Comparison of ENCODE assay signal across 14 cellular contexts in genomic region chr1:55632058-55632457, GRCh38.
DNase-seq lines count a peak whose midpoint lies in the region; ATAC-seq, FAIRE-seq and TF ChIP-seq lines count a peak whose summit lies in the region.
"Had no signal": no experiment of that assay in that cellular context is flagged by ENCODE, and none has a peak within 500 bp of the region (broad histone marks: within the 10 kb centered on the region; RNA-seq: fewer than 3 reads in every experiment).

No MANE protein-coding gene starts in this region.

- H3K27ac ChIP-seq in parathyroid adenoma, result peak overlapping the region; percentile 62
- H3K27ac ChIP-seq: neural progenitor cell had no signal

- no peak overlapping the region for H2AFZ ChIP-seq in parathyroid adenoma

- H3K27me3 Mint-ChIP-seq in activated T-helper 1 cell treated with anti-CD3 and anti-CD28 coated beads, Interleukin-12 subunit alpha, Interleukin-12 subunit beta, Interleukin-2, Interleukin-4 antibody, amounts not matched to agents 30 ng/mL and 10 ng/mL and 1 ng/mL, durations not matched to agents 14 hours and 24 hours and 36 hours (ENCODE audit: insufficient read depth), result peaks cover 2% of the 10 kb centered on the region
- H3K27me3 Mint-ChIP-seq: activated CD4-positive, alpha-beta memory T cell treated with anti-CD3 and anti-CD28 coated beads for 36 hours had no signal

- H3K9ac ChIP-seq in parathyroid adenoma, result no peak overlapping the region
- H3K9ac ChIP-seq: neural progenitor cell had no signal

- no peaks in the 10 kb centered on the region for H3K9me3 Mint-ChIP-seq in activated T-helper 1 cell treated with anti-CD3 and anti-CD28 coated beads, Interleukin-12 subunit alpha, Interleukin-12 subunit beta, Interleukin-2, Interleukin-4 antibody, amounts not matched to agents 30 ng/mL and 10 ng/mL and 1 ng/mL, durations not matched to agents 14 hours and 24 hours and 36 hours
- H3K9me3 Mint-ChIP-seq: activated CD4-positive, alpha-beta memory T cell treated with anti-CD3 and anti-CD28 coated beads for 36 hours; endodermal cell had no signal

- ATAC-seq in HG03565 (IDR thresholded peaks at IDR 0.05; ENCODE audit: unreplicated experiment), result no peak

- H3K4me3 Mint-ChIP-seq in activated T-helper 1 cell treated with anti-CD3 and anti-CD28 coated beads, Interleukin-12 subunit alpha, Interleukin-12 subunit beta, Interleukin-2, Interleukin-4 antibody, amounts not matched to agents 30 ng/mL and 10 ng/mL and 1 ng/mL, durations not matched to agents 14 hours and 24 hours and 36 hours, result no peak overlapping the region
- H3K4me3 Mint-ChIP-seq: activated CD4-positive, alpha-beta memory T cell treated with anti-CD3 and anti-CD28 coated beads for 36 hours; activated naive CD8-positive, alpha-beta T cell; endodermal cell; neural progenitor cell had no signal

- no peaks in the 10 kb centered on the region for H3K9me3 ChIP-seq in parathyroid adenoma (ENCODE audit: control insufficient read depth, low read length)

- no peaks in the 10 kb centered on the region for H3K27me3 ChIP-seq in parathyroid adenoma (ENCODE audit: control insufficient read depth, insufficient read depth, low read length)
- H3K27me3 ChIP-seq: neural progenitor cell had no signal

- intact Hi-C loops in activated T-helper 1 cell treated with anti-CD3 and anti-CD28 coated beads, Interleukin-12 subunit alpha, Interleukin-12 subunit beta, Interleukin-2, Interleukin-4 antibody, amounts not matched to agents 30 ng/mL and 10 ng/mL and 1 ng/mL, durations not matched to agents 14 hours and 24 hours and 36 hours (cut with micrococcal nuclease), result no loop called here

- no peaks in the 10 kb centered on the region for H3K79me2 ChIP-seq in parathyroid adenoma

- no peak for TF ChIP-seq CTCF in parathyroid adenoma (IDR thresholded peaks at IDR 0.05)

- H3K4me1 Mint-ChIP-seq in activated T-helper 1 cell treated with anti-CD3 and anti-CD28 coated beads, Interleukin-12 subunit alpha, Interleukin-12 subunit beta, Interleukin-2, Interleukin-4 antibody, amounts not matched to agents 30 ng/mL and 10 ng/mL and 1 ng/mL, durations not matched to agents 14 hours and 24 hours and 36 hours (ENCODE audit: low read depth), result no peaks in the 10 kb centered on the region

- H3K27ac Mint-ChIP-seq in activated T-helper 1 cell treated with anti-CD3 and anti-CD28 coated beads, Interleukin-12 subunit alpha, Interleukin-12 subunit beta, Interleukin-2, Interleukin-4 antibody, amounts not matched to agents 30 ng/mL and 10 ng/mL and 1 ng/mL, durations not matched to agents 14 hours and 24 hours and 36 hours, result no peak overlapping the region
- H3K27ac Mint-ChIP-seq: activated CD4-positive, alpha-beta memory T cell treated with anti-CD3 and anti-CD28 coated beads for 36 hours; activated naive CD8-positive, alpha-beta T cell; endodermal cell; neural progenitor cell had no signal

- H3K36me3 Mint-ChIP-seq in activated T-helper 1 cell treated with anti-CD3 and anti-CD28 coated beads, Interleukin-12 subunit alpha, Interleukin-12 subunit beta, Interleukin-2, Interleukin-4 antibody, amounts not matched to agents 30 ng/mL and 10 ng/mL and 1 ng/mL, durations not matched to agents 14 hours and 24 hours and 36 hours (ENCODE audit: low read depth), result no peaks in the 10 kb centered on the region
- H3K36me3 Mint-ChIP-seq: activated CD4-positive, alpha-beta memory T cell treated with anti-CD3 and anti-CD28 coated beads for 36 hours; activated naive CD8-positive, alpha-beta T cell; neural progenitor cell had no signal

- DNase-seq in GM04503 (ENCODE audit: low read depth) (peak; percentile 73), RCC 7860 (ENCODE audit: low spot score) (peak; percentile 13), fibroblast of gingiva (ENCODE audit: low read depth) (peak; percentile 83), NCI-H1436 (lab: John Stamatoyannopoulos, UW) (no peak)
- DNase-seq in stimulated activated CD4-positive, alpha-beta T cell treated with anti-CD3 and anti-CD28 coated beads, Interleukin-2, amount 100 ng/mL, for 48 hours, result no peak
- DNase-seq in activated T-helper 1 cell treated with anti-CD3 and anti-CD28 coated beads, Interleukin-12 subunit alpha, Interleukin-12 subunit beta, Interleukin-2, Interleukin-4 antibody, amounts not matched to agents 30 ng/mL and 10 ng/mL and 1 ng/mL, durations not matched to agents 14 hours and 24 hours and 36 hours (ENCODE audit: low spot score), result no peak
- DNase-seq: activated CD4-positive, alpha-beta memory T cell treated with anti-CD3 and anti-CD28 coated beads for 36 hours; endodermal cell; NK-92 treated with Interleukin-12 subunit alpha and Interleukin-12 subunit beta, amount 100 ng/mL, for 24 hours; stimulated activated CD4-positive, alpha-beta T cell treated with anti-CD3 and anti-CD28 coated beads, Interleukin-15, amount 100 ng/mL, for 24 hours had no signal

- H3K4me1 ChIP-seq in parathyroid adenoma, result peaks cover 9% of the 10 kb centered on the region

- no peak overlapping the region for H3K4me2 ChIP-seq in parathyroid adenoma (ENCODE audit: low read length)
- H3K4me2 ChIP-seq: neural progenitor cell had no signal

- no peak overlapping the region for H3K4me3 ChIP-seq in parathyroid adenoma (ENCODE audit: low read depth, low read length)
- H3K4me3 ChIP-seq: neural progenitor cell had no signal

- FAIRE-seq in RCC 7860 (lab: Jason Lieb, UNC), result peak; percentile 58

- H3K36me3 ChIP-seq in parathyroid adenoma (ENCODE audit: control insufficient read depth, insufficient read depth, low read length), result no peaks in the 10 kb centered on the region
- H3K36me3 ChIP-seq: neural progenitor cell had no signal

Comparison
In these comparisons a context has a peak if more than half of its experiments do, and no peak if none do; other contexts are left out.
1. DNase-seq: peak in GM04503 (single experiment), RCC 7860 (single experiment) and fibroblast of gingiva (single experiment); none in NCI-H1436 (single experiment), stimulated activated CD4-positive, alpha-beta T cell treated with anti-CD3 and anti-CD28 coated beads, Interleukin-2, amount 100 ng/mL, for 48 hours (0 of 2) and activated T-helper 1 cell treated with anti-CD3 and anti-CD28 coated beads, Interleukin-12 subunit alpha, Interleukin-12 subunit beta, Interleukin-2, Interleukin-4 antibody, amounts not matched to agents 30 ng/mL and 10 ng/mL and 1 ng/mL, durations not matched to agents 14 hours and 24 hours and 36 hours (single experiment).